35 cellular contexts compared by ENCODE assay signal in genomic region chr12:49277466-49277865, GRCh38. TPM values are rescaled to one million over a fixed set of nuclear protein-coding genes. Genes with fewer than 3 reads are reported as not detected.
"Had no signal": no experiment of that assay in that cellular context is flagged by ENCODE, and none has a peak within 500 bp of the region (broad histone marks: within the 10 kb centered on the region; RNA-seq: fewer than 3 reads in every experiment).

No MANE protein-coding gene starts in this region.

- DNase-seq: activated B cell treated with CpG ODN at 0.5 μM for 24 hours; activated CD4-positive, alpha-beta T cell treated with anti-CD3 and anti-CD28 coated beads, Interleukin-2, amount 50 U/mL, for 1 hour; activated CD8-positive, alpha-beta T cell treated with anti-CD3 and anti-CD28 coated beads for 36 hours; activated gamma-delta T cell; activated naive CD4-positive, alpha-beta T cell treated with anti-CD3 and anti-CD28 coated beads, Interleukin-2, amount 10 ng/mL, durations not matched to agents 7 days and 5 days; activated naive CD8-positive, alpha-beta T cell treated with anti-CD3 and anti-CD28 coated beads, Interleukin-2, amount 10 ng/mL, durations not matched to agents 7 days and 5 days; activated T-cell treated with anti-CD3 and anti-CD28 coated beads for 4 hours; brain microvascular endothelial cell; foreskin keratinocyte; left cardiac atrium; left ventricle myocardium superior; mammary epithelial cell; naive thymus-derived CD4-positive, alpha-beta T cell; occipital lobe; psoas muscle; sigmoid colon; small intestine; stimulated activated CD4-positive, alpha-beta T cell treated with anti-CD3 and anti-CD28 coated beads, Interleukin-1b, Interleukin-23, amount 100 ng/mL, for 48 hours; stimulated activated CD4-positive, alpha-beta T cell treated with anti-CD3 and anti-CD28 coated beads, Interleukin-4, amount 100 ng/mL, for 4 hours; stimulated activated CD8-positive, alpha-beta memory T cell treated with anti-CD3 and anti-CD28 coated beads, Interleukin-4, amount 100 ng/mL, for 48 hours; stimulated activated naive CD4-positive, alpha-beta T cell; testis; transverse colon had no signal

- H3K9me3 ChIP-seq: psoas muscle, sigmoid colon, testis, transverse colon had no signal

- H3K27me3 ChIP-seq: brain microvascular endothelial cell, foreskin keratinocyte, sigmoid colon, testis, transverse colon had no signal

- H3K79me2 ChIP-seq: parathyroid adenoma had no signal

- H2AFZ ChIP-seq: parathyroid adenoma had no signal

- H3K4me3 Mint-ChIP-seq: activated B cell treated with CpG ODN at 0.5 μM for 24 hours; activated CD8-positive, alpha-beta T cell treated with anti-CD3 and anti-CD28 coated beads for 36 hours; activated naive CD4-positive, alpha-beta T cell treated with anti-CD3 and anti-CD28 coated beads, Interleukin-2, amount 10 ng/mL, durations not matched to agents 7 days and 5 days; activated naive CD8-positive, alpha-beta T cell treated with anti-CD3 and anti-CD28 coated beads, Interleukin-2, amount 10 ng/mL, durations not matched to agents 7 days and 5 days; activated T-helper 1 cell treated with anti-CD3 and anti-CD28 coated beads, Interleukin-12 subunit alpha, Interleukin-12 subunit beta, Interleukin-2, Interleukin-4 antibody, amounts not matched to agents 30 ng/mL and 10 ng/mL and 1 ng/mL, durations not matched to agents 14 hours and 24 hours and 36 hours; dendritic cell treated with granulocyte-macrophage colony-stimulating factor and Interleukin-4, amounts not matched to agents 40 ng/mL and 50 ng/mL, for 4 days; endodermal cell; mesothelial cell of epicardium; naive thymus-derived CD4-positive, alpha-beta T cell had no signal

- H3K27ac Mint-ChIP-seq: activated B cell treated with CpG ODN at 0.5 μM for 24 hours; activated CD8-positive, alpha-beta T cell treated with anti-CD3 and anti-CD28 coated beads for 36 hours; activated naive CD4-positive, alpha-beta T cell treated with anti-CD3 and anti-CD28 coated beads, Interleukin-2, amount 10 ng/mL, durations not matched to agents 7 days and 5 days; activated naive CD8-positive, alpha-beta T cell treated with anti-CD3 and anti-CD28 coated beads, Interleukin-2, amount 10 ng/mL, durations not matched to agents 7 days and 5 days; activated T-helper 1 cell treated with anti-CD3 and anti-CD28 coated beads, Interleukin-12 subunit alpha, Interleukin-12 subunit beta, Interleukin-2, Interleukin-4 antibody, amounts not matched to agents 30 ng/mL and 10 ng/mL and 1 ng/mL, durations not matched to agents 14 hours and 24 hours and 36 hours; dendritic cell treated with granulocyte-macrophage colony-stimulating factor and Interleukin-4, amounts not matched to agents 40 ng/mL and 50 ng/mL, for 4 days; endodermal cell; mesothelial cell of epicardium; naive thymus-derived CD4-positive, alpha-beta T cell had no signal

- FAIRE-seq: astrocyte, keratinocyte, small intestine had no signal

- ATAC-seq: activated CD8-positive, alpha-beta T cell treated with anti-CD3 and anti-CD28 coated beads for 36 hours; foreskin keratinocyte; left ventricle myocardium superior; naive thymus-derived CD4-positive, alpha-beta T cell had no signal

- H3K9me3 Mint-ChIP-seq: activated B cell treated with CpG ODN at 0.5 μM for 24 hours; activated CD8-positive, alpha-beta T cell treated with anti-CD3 and anti-CD28 coated beads for 36 hours; activated naive CD4-positive, alpha-beta T cell treated with anti-CD3 and anti-CD28 coated beads, Interleukin-2, amount 10 ng/mL, durations not matched to agents 7 days and 5 days; activated naive CD8-positive, alpha-beta T cell treated with anti-CD3 and anti-CD28 coated beads, Interleukin-2, amount 10 ng/mL, durations not matched to agents 7 days and 5 days; activated T-helper 1 cell treated with anti-CD3 and anti-CD28 coated beads, Interleukin-12 subunit alpha, Interleukin-12 subunit beta, Interleukin-2, Interleukin-4 antibody, amounts not matched to agents 30 ng/mL and 10 ng/mL and 1 ng/mL, durations not matched to agents 14 hours and 24 hours and 36 hours; dendritic cell treated with granulocyte-macrophage colony-stimulating factor and Interleukin-4, amounts not matched to agents 40 ng/mL and 50 ng/mL, for 4 days; mesothelial cell of epicardium; naive thymus-derived CD4-positive, alpha-beta T cell had no signal

- H3K4me1 ChIP-seq: foreskin keratinocyte, parathyroid adenoma, psoas muscle, sigmoid colon, testis had no signal

- H3K9ac ChIP-seq: parathyroid adenoma had no signal

- H3K27ac ChIP-seq: brain microvascular endothelial cell, foreskin keratinocyte, parathyroid adenoma, psoas muscle, sigmoid colon, testis, transverse colon had no signal

- H3K4me1 Mint-ChIP-seq: activated B cell treated with CpG ODN at 0.5 μM for 24 hours; activated naive CD4-positive, alpha-beta T cell treated with anti-CD3 and anti-CD28 coated beads, Interleukin-2, amount 10 ng/mL, durations not matched to agents 7 days and 5 days; activated naive CD8-positive, alpha-beta T cell treated with anti-CD3 and anti-CD28 coated beads, Interleukin-2, amount 10 ng/mL, durations not matched to agents 7 days and 5 days; mesothelial cell of epicardium; naive thymus-derived CD4-positive, alpha-beta T cell had no signal

- H3K4me3 ChIP-seq: psoas muscle, sigmoid colon, testis, transverse colon had no signal

RNA-seq across cellular contexts. Expression of gene PRPH, which starts 17.5 kb away (rescaled TPM):
- total RNA-seq: activated B cell treated with CpG ODN at 0.5 μM for 24 hours; activated CD8-positive, alpha-beta T cell treated with anti-CD3 and anti-CD28 coated beads for 36 hours; activated T-helper 1 cell treated with anti-CD3 and anti-CD28 coated beads, Interleukin-12 subunit alpha, Interleukin-12 subunit beta, Interleukin-2, Interleukin-4 antibody, amounts not matched to agents 30 ng/mL and 10 ng/mL and 1 ng/mL, durations not matched to agents 14 hours and 24 hours and 36 hours; astrocyte; foreskin keratinocyte; left ventricle myocardium superior; naive thymus-derived CD4-positive, alpha-beta T cell; occipital lobe; psoas muscle; T-helper 2 cell treated with Interferon-gamma antibody and Interleukin-4, amounts not matched to agents 100 ng/mL and 5 ng/mL, for 36 hours had no signal
- polyA plus RNA-seq: mammary epithelial cell; naive thymus-derived CD4-positive, alpha-beta T cell; neural cell had no signal

RNA-seq across cellular contexts. Expression of gene TROAP, which starts 45.6 kb away (rescaled TPM):
- total RNA-seq: cardiac septum had no signal

RNA-seq across cellular contexts. Expression of gene C1QL4, which starts 59.5 kb away (rescaled TPM):
- total RNA-seq: activated B cell treated with CpG ODN at 0.5 μM for 24 hours; activated CD8-positive, alpha-beta T cell treated with anti-CD3 and anti-CD28 coated beads for 36 hours; activated naive CD8-positive, alpha-beta T cell treated with anti-CD3 and anti-CD28 coated beads, Interleukin-2, amount 10 ng/mL, durations not matched to agents 7 days and 5 days; activated T-helper 1 cell treated with anti-CD3 and anti-CD28 coated beads, Interleukin-12 subunit alpha, Interleukin-12 subunit beta, Interleukin-2, Interleukin-4 antibody, amounts not matched to agents 30 ng/mL and 10 ng/mL and 1 ng/mL, durations not matched to agents 14 hours and 24 hours and 36 hours; cardiac septum; esophagus mucosa; left cardiac atrium; left ventricle myocardium superior; naive thymus-derived CD4-positive, alpha-beta T cell; psoas muscle; sigmoid colon; T-helper 2 cell treated with Interferon-gamma antibody and Interleukin-4, amounts not matched to agents 100 ng/mL and 5 ng/mL, for 36 hours; transverse colon; urinary bladder had no signal
- polyA plus RNA-seq: naive thymus-derived CD4-positive, alpha-beta T cell; psoas muscle; urinary bladder had no signal
